Comparison of ENCODE assay signal across 14 cellular contexts in the genomic region with DNA sequence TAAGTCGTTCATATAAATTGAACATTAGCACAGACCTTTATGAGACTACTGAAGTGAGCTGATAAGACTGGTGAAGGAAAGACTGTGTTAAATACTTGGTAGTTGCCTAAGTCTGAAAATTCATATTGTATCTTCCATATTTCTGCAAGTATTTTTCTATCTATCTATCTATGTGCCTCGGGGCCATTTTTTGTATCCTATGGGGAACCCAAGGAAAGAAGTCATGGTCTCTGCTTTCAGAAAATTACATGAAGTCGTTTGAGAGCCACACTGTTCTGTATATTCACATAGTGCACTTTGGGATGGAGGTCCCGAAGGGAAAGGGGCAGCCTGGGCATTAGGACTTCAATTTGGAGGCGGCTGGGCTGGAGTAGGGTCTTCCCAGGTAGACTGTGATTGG.
DNase-seq lines count a peak whose midpoint lies in the region; ATAC-seq and TF ChIP-seq lines count a peak whose summit lies in the region.
"Had no signal": no experiment of that assay in that cellular context is flagged by ENCODE, and none has a peak within 500 bp of the region (broad histone marks: within the 10 kb centered on the region; RNA-seq: fewer than 3 reads in every experiment).

No MANE protein-coding gene starts in this region.

- peaks cover 0 to 2% of the 10 kb centered on the region in 2 donors for H3K4me1 Mint-ChIP-seq in natural killer cell treated with Interleukin-12 subunit alpha and Interleukin-12 subunit beta and Interleukin-15 and Interleukin-18, amount 100 ng/mL, for 72 hours (ENCODE audit: low read depth in 2 of 2)
- H3K4me1 Mint-ChIP-seq in natural killer cell: no peaks in the 10 kb centered on the region
- H3K4me1 Mint-ChIP-seq in osteocyte (ENCODE audit: unreplicated experiment): no peaks in the 10 kb centered on the region

- no peaks in the 10 kb centered on the region for H3K9me3 Mint-ChIP-seq in natural killer cell treated with Interleukin-12 subunit alpha and Interleukin-12 subunit beta and Interleukin-15 and Interleukin-18, amount 100 ng/mL, for 72 hours
- no peaks in the 10 kb centered on the region for H3K9me3 Mint-ChIP-seq in natural killer cell
- no peaks in the 10 kb centered on the region for H3K9me3 Mint-ChIP-seq in osteocyte (ENCODE audit: unreplicated experiment)

- H3K27ac Mint-ChIP-seq in natural killer cell treated with Interleukin-12 subunit alpha and Interleukin-12 subunit beta and Interleukin-15 and Interleukin-18, amount 100 ng/mL, for 72 hours: no peak overlapping the region
- H3K27ac Mint-ChIP-seq in natural killer cell (no peak overlapping the region), osteocyte (ENCODE audit: unreplicated experiment) (no peak overlapping the region)

- no peaks in the 10 kb centered on the region for H3K9me3 ChIP-seq in ascending aorta
- no peaks in the 10 kb centered on the region for H3K9me3 ChIP-seq in suprapubic skin
- H3K9me3 ChIP-seq: HAP-1 had no signal

- no peak overlapping the region for H3K4me3 Mint-ChIP-seq in natural killer cell treated with Interleukin-12 subunit alpha and Interleukin-12 subunit beta and Interleukin-15 and Interleukin-18, amount 100 ng/mL, for 72 hours
- H3K4me3 Mint-ChIP-seq in natural killer cell (no peak overlapping the region), osteocyte (ENCODE audit: unreplicated experiment) (no peak overlapping the region)

- 90% methylated on average over 5 of the region's 5 CpGs for WGBS in suprapubic skin

- TF ChIP-seq EP300 in suprapubic skin (IDR thresholded peaks at IDR 0.05): no peak

- TF ChIP-seq CTCF in natural killer cell (IDR thresholded peaks at IDR 0.05) (no peak), ascending aorta (IDR thresholded peaks at IDR 0.05) (no peak), osteocyte (IDR thresholded peaks at IDR 0.05) (no peak), suprapubic skin (IDR thresholded peaks at IDR 0.05) (no peak)

- peaks cover 9 to 10% of the 10 kb centered on the region in 2 donors for H3K27me3 Mint-ChIP-seq in natural killer cell treated with Interleukin-12 subunit alpha and Interleukin-12 subunit beta and Interleukin-15 and Interleukin-18, amount 100 ng/mL, for 72 hours
- peaks cover 0 to 10% of the 10 kb centered on the region in 2 donors for H3K27me3 Mint-ChIP-seq in natural killer cell (ENCODE audit: low read depth in 2 of 2)
- H3K27me3 Mint-ChIP-seq in osteocyte (ENCODE audit: unreplicated experiment): peaks cover 10% of the 10 kb centered on the region

- H3K4me3 ChIP-seq in ascending aorta (no peak overlapping the region), suprapubic skin (no peak overlapping the region)
- H3K4me3 ChIP-seq: BLaER1 treated with 17β-estradiol and CSF1 and Interleukin-3, amounts not matched to agents 10 nM and 100 nM; HAP-1 had no signal

- H3K27me3 ChIP-seq in ascending aorta (no peaks in the 10 kb centered on the region), suprapubic skin (no peaks in the 10 kb centered on the region)
- H3K27me3 ChIP-seq: BLaER1 treated with 17β-estradiol and CSF1 and Interleukin-3, amounts not matched to agents 10 nM and 100 nM had no signal

- ATAC-seq in natural killer cell treated with Interleukin-12 subunit alpha and Interleukin-12 subunit beta and Interleukin-15 and Interleukin-18, amount 100 ng/mL, for 72 hours: no peak
- ATAC-seq in natural killer cell (no peak), GM19455 (IDR thresholded peaks at IDR 0.05; ENCODE audit: unreplicated experiment) (no peak), GM18868 (IDR thresholded peaks at IDR 0.05; ENCODE audit: unreplicated experiment) (no peak)

- H3K36me3 ChIP-seq in ascending aorta (peaks cover 31 to 49% of the 10 kb centered on the region in 2 donors), suprapubic skin (peaks cover 36% of the 10 kb centered on the region)
- H3K36me3 ChIP-seq: HAP-1 had no signal

- no peak for TF ChIP-seq POLR2A in suprapubic skin (IDR thresholded peaks at IDR 0.05)

- intact Hi-C loops in natural killer cell (cut with micrococcal nuclease) (no loop called here), ascending aorta (cut with DNase I) (loop anchor here (1.0 to 5.0 kb wide), 3 partner anchors 23 to 394 kb away; no protein-coding TSS in a partner anchor)

- peak overlapping the region; percentile 13 to 37 for H3K27ac ChIP-seq in ascending aorta
- no peak overlapping the region for H3K27ac ChIP-seq in suprapubic skin

- DNase-seq in natural killer cell treated with Interleukin-12 subunit alpha and Interleukin-12 subunit beta and Interleukin-15 and Interleukin-18, amount 100 ng/mL, for 72 hours (ENCODE audit: low spot score): peak; percentile 44
- DNase-seq in natural killer cell (no peak), ascending aorta (ENCODE audit: low spot score in 2 of 2) (no peak), osteocyte (ENCODE audit: extremely low spot score, unreplicated experiment) (peak; percentile 51), suprapubic skin (ENCODE audit: low spot score in 2 of 2) (no peak)
- DNase-seq: DMS 273 treated with DMSO at 0.1 percent for 48 hours, Karpas-422, NCI-H1417 treated with DMSO at 0.1 percent for 48 hours, NCI-H2029 treated with DMSO at 0.1 percent for 48 hours, NCI-H510A had no signal

- H3K4me1 ChIP-seq in ascending aorta: peaks cover 4 to 15% of the 10 kb centered on the region in 2 donors
- H3K4me1 ChIP-seq in suprapubic skin: peaks cover 4% of the 10 kb centered on the region
- H3K4me1 ChIP-seq: HAP-1 had no signal

- H3K36me3 Mint-ChIP-seq in natural killer cell treated with Interleukin-12 subunit alpha and Interleukin-12 subunit beta and Interleukin-15 and Interleukin-18, amount 100 ng/mL, for 72 hours: no peaks in the 10 kb centered on the region
- H3K36me3 Mint-ChIP-seq in natural killer cell (no peaks in the 10 kb centered on the region), osteocyte (ENCODE audit: unreplicated experiment) (no peaks in the 10 kb centered on the region)

Comparison
In these comparisons a context has a peak if more than half of its experiments do, and no peak if none do; other contexts are left out.
1. DNase-seq: peak in natural killer cell treated with Interleukin-12 subunit alpha and Interleukin-12 subunit beta and Interleukin-15 and Interleukin-18, amount 100 ng/mL, for 72 hours (single experiment) and osteocyte (single experiment); none in natural killer cell (single experiment), ascending aorta (0 of 2) and suprapubic skin (0 of 2).